ENCODE assay signal across 9 cellular contexts in genomic region chr19:1210227-1210538, GRCh38. TPM values are rescaled to one million over a fixed set of nuclear protein-coding genes. Genes with fewer than 3 reads are reported as not detected.
DNase-seq lines count a peak whose midpoint lies in the region; ATAC-seq and TF ChIP-seq lines count a peak whose summit lies in the region.
"Had no signal": no experiment of that assay in that cellular context is flagged by ENCODE, and none has a peak within 500 bp of the region (broad histone marks: within the 10 kb centered on the region; RNA-seq: fewer than 3 reads in every experiment).

No MANE protein-coding gene starts in this region.

- no peak overlapping the region for H3K4me3 ChIP-seq in HUES6 (ENCODE audit: low read depth, low read length)
- H3K4me3 ChIP-seq in trophoblast cell (ENCODE audit: low read depth, low read length) = no peak overlapping the region
- no peak overlapping the region for H3K4me3 ChIP-seq in suprapubic skin

- no peak overlapping the region for H2AFZ ChIP-seq in trophoblast cell (ENCODE audit: insufficient read depth, low read length, poor library complexity)

- no peak for TF ChIP-seq POLR2A in suprapubic skin (IDR thresholded peaks at IDR 0.05)

- peaks cover 36% of the 10 kb centered on the region for H3K4me1 ChIP-seq in HUES6 (ENCODE audit: control insufficient read depth, insufficient read depth, low read length)
- peaks cover 18 to 28% of the 10 kb centered on the region in 2 experiments for H3K4me1 ChIP-seq in trophoblast cell (ENCODE audit: control insufficient read depth in 1 of 2, insufficient read depth in 2 of 2, low read length in 2 of 2)
- H3K4me1 ChIP-seq in suprapubic skin = peaks cover 84% of the 10 kb centered on the region

- H4K8ac ChIP-seq in trophoblast cell (ENCODE audit: low read depth, low read length) = no peak overlapping the region

- no peak overlapping the region for H2BK120ac ChIP-seq in trophoblast cell (ENCODE audit: insufficient read depth, low read length, poor library complexity)

- no peak overlapping the region for H3K18ac ChIP-seq in trophoblast cell (ENCODE audit: low read length)

- no peak overlapping the region for H3K23ac ChIP-seq in trophoblast cell (ENCODE audit: low read length)

- peak overlapping the region; percentile 18 for H3K4ac ChIP-seq in trophoblast cell (ENCODE audit: low read depth, low read length)

- no peaks in the 10 kb centered on the region for H3K9me3 ChIP-seq in HUES6 (ENCODE audit: control insufficient read depth, insufficient read depth, low read depth, low read length)
- peaks cover 3% of the 10 kb centered on the region for H3K9me3 ChIP-seq in trophoblast cell (ENCODE audit: insufficient read depth, low read depth, low read length)
- no peaks in the 10 kb centered on the region for H3K9me3 ChIP-seq in suprapubic skin

- H3K9ac ChIP-seq in HUES6 (ENCODE audit: low read length) = no peak overlapping the region
- no peak overlapping the region for H3K9ac ChIP-seq in trophoblast cell (ENCODE audit: low read length)

- no peak for DNase-seq in trophoblast cell
- no peak for DNase-seq in suprapubic skin (ENCODE audit: low spot score in 2 of 2)
- DNase-seq: cerebellar nuclear complex; NCI-H2081 treated with DMSO at 0.1 percent for 48 hours; stimulated activated CD8-positive, alpha-beta memory T cell treated with anti-CD3 and anti-CD28 coated beads, Interleukin-4, amount 100 ng/mL, for 48 hours had no signal

- H3K14ac ChIP-seq in trophoblast cell (ENCODE audit: low read length) = no peak overlapping the region

- H2AK5ac ChIP-seq in trophoblast cell (ENCODE audit: low read length) = no peak overlapping the region

- peak overlapping the region; percentile 29; the same call in 1 of the 2 replicates for H3K27ac ChIP-seq in HUES6 (ENCODE audit: low read depth, low read length)
- peak overlapping the region; percentile 63 for H3K27ac ChIP-seq in cingulate gyrus (ENCODE audit: low read depth, low read length)
- no peak overlapping the region for H3K27ac ChIP-seq in trophoblast cell (ENCODE audit: low read depth, low read length)
- H3K27ac ChIP-seq in suprapubic skin = no peak overlapping the region

- H3K36me3 ChIP-seq in HUES6 (ENCODE audit: control insufficient read depth, insufficient read depth, low read length) (peaks cover 20% of the 10 kb centered on the region), trophoblast cell (ENCODE audit: control insufficient read depth in 1 of 2, insufficient read depth in 2 of 2, low read length in 2 of 2) (peaks cover 17 to 21% of the 10 kb centered on the region in 2 experiments), suprapubic skin (no peaks in the 10 kb centered on the region)

- WGBS in trophoblast cell (ENCODE audit: extremely low coverage, insufficient coverage, insufficient read length) = no CpG with 5 or more reads among the region's 13 CpGs
- 63% methylated on average over 11 of the region's 13 CpGs for WGBS in suprapubic skin

- H3K4me2 ChIP-seq in trophoblast cell (ENCODE audit: low read length) = no peak overlapping the region

- no peaks in the 10 kb centered on the region for H3K27me3 ChIP-seq in HUES6 (ENCODE audit: control insufficient read depth, insufficient read depth, low read length)
- no peaks in the 10 kb centered on the region for H3K27me3 ChIP-seq in trophoblast cell (ENCODE audit: insufficient read depth, low read length)
- H3K27me3 ChIP-seq in suprapubic skin = no peaks in the 10 kb centered on the region

- peaks cover 31% of the 10 kb centered on the region for H3K79me2 ChIP-seq in trophoblast cell (ENCODE audit: control insufficient read depth, insufficient read depth, low read length, poor library complexity)

- no peak for ATAC-seq in GM19328 (IDR thresholded peaks at IDR 0.05; ENCODE audit: unreplicated experiment)
- ATAC-seq in HG02852 (IDR thresholded peaks at IDR 0.05; ENCODE audit: unreplicated experiment) = no peak

- no peak for TF ChIP-seq CTCF in suprapubic skin (IDR thresholded peaks at IDR 0.05)

- no peak overlapping the region for H2BK5ac ChIP-seq in trophoblast cell (ENCODE audit: low read depth, low read length, poor library complexity)

- no peak overlapping the region for H4K12ac ChIP-seq in trophoblast cell (ENCODE audit: low read depth, low read length)

- peaks cover 3% of the 10 kb centered on the region for H3K79me1 ChIP-seq in trophoblast cell (ENCODE audit: low read length)

- peak overlapping the region; percentile 20 for H4K91ac ChIP-seq in trophoblast cell (ENCODE audit: low read depth, low read length)

- TF ChIP-seq EP300 in suprapubic skin (IDR thresholded peaks at IDR 0.05) = no peak

- no peak overlapping the region for H2BK12ac ChIP-seq in trophoblast cell (ENCODE audit: low read length)

RNA-seq across cellular contexts. Expression of gene STK11, which starts 4.6 kb away (rescaled TPM):
- 32.9 and 33.1 TPM in 2 replicates for polyA plus RNA-seq in trophoblast cell (2013)
- total RNA-seq in suprapubic skin = 10 to 100 TPM; 62.5 to 76.9 (median 66.4) TPM

RNA-seq across cellular contexts. Expression of gene CBARP, which starts 27.6 kb away (rescaled TPM):
- 3.7 and 4.2 TPM in 2 replicates for polyA plus RNA-seq in trophoblast cell (2013)
- total RNA-seq in suprapubic skin = 1 to 10 TPM; 2.9 to 8.6 (median 5.1) TPM

RNA-seq across cellular contexts. Expression of gene ATP5F1D, which starts 31.4 kb away (rescaled TPM):
- polyA plus RNA-seq in trophoblast cell (2013) = 106 and 107 TPM in 2 replicates
- 100 to 1,000 TPM; 102 to 205 (median 137) TPM for total RNA-seq in suprapubic skin

RNA-seq across cellular contexts. Expression of gene SBNO2, which starts 36.1 kb away (rescaled TPM):
- 21.2 and 22.5 TPM in 2 replicates for polyA plus RNA-seq in trophoblast cell (2013)
- total RNA-seq in suprapubic skin = 10 to 100 TPM; 36.7 to 58.9 (median 45.5) TPM

RNA-seq across cellular contexts. Expression of gene MIDN, which starts 38.2 kb away (rescaled TPM):
- 159 and 165 TPM in 2 replicates for polyA plus RNA-seq in trophoblast cell (2013)
- 100 to 1,000 TPM in 2 of 4 donors, 10 to 100 TPM in 2; 89.0 to 153 (median 105) TPM for total RNA-seq in suprapubic skin

Comparison
In these comparisons a context has a peak if more than half of its experiments do, and no peak if none do; other contexts are left out.
1. H3K27ac ChIP-seq: peak in HUES6 (single experiment) and cingulate gyrus (single experiment); none in trophoblast cell (single experiment) and suprapubic skin (single experiment).